Comparison of ENCODE assay signal across 9 cellular contexts in genomic region chr1:16613185-16614147, GRCh38. TPM values are rescaled to one million over a fixed set of nuclear protein-coding genes. Genes with fewer than 3 reads are reported as not detected.
DNase-seq lines count a peak whose midpoint lies in the region; ATAC-seq and TF ChIP-seq lines count a peak whose summit lies in the region.
"Had no signal": no experiment of that assay in that cellular context is flagged by ENCODE, and none has a peak within 500 bp of the region (broad histone marks: within the 10 kb centered on the region; RNA-seq: fewer than 3 reads in every experiment).

NBPF1 (minus strand) TSS chr1:16613564.

- CTCF ChIA-PET in activated CD4-positive, alpha-beta memory T cell treated with anti-CD3 and anti-CD28 coated beads, Interleukin-2, amount 10 ng/mL, durations not matched to agents 7 days and 5 days (lab: Charles Lee): interaction anchor here (1.2 to 2.0 kb wide), 4 partner anchors 7 to 96 kb away, joined by 3 to 17 read pairs (median 4); no protein-coding TSS in a partner anchor

- 0% methylated on average over 82 of the region's 82 CpGs for WGBS in ectodermal cell, 2 experiments
- 0% methylated on average over 82 of the region's 82 CpGs for WGBS in lower leg skin, 2 donors

- H3K36me3 Mint-ChIP-seq in CD14-positive monocyte: no peaks in the 10 kb centered on the region
- H3K36me3 Mint-ChIP-seq in activated CD4-positive, alpha-beta memory T cell treated with anti-CD3 and anti-CD28 coated beads, Interleukin-2, amount 10 ng/mL, durations not matched to agents 7 days and 5 days (ENCODE audit: low read depth): no peaks in the 10 kb centered on the region
- H3K36me3 Mint-ChIP-seq: activated naive CD8-positive, alpha-beta T cell had no signal

- ATAC-seq in GM19455 (IDR thresholded peaks at IDR 0.05; ENCODE audit: unreplicated experiment): peak; percentile 87
- peak; percentile 84 for ATAC-seq in HG03571 (IDR thresholded peaks at IDR 0.05; ENCODE audit: unreplicated experiment)

- peaks cover 27% of the 10 kb centered on the region for H3K4me1 ChIP-seq in ectodermal cell (ENCODE audit: control insufficient read depth, insufficient read depth, low read length)

- peak in 1 of 2 donors; percentile 79 for TF ChIP-seq POLR2A in lower leg skin (IDR thresholded peaks at IDR 0.05)

- H3K9me3 ChIP-seq in ectodermal cell (ENCODE audit: control insufficient read depth, low read length): no peaks in the 10 kb centered on the region

- no peaks in the 10 kb centered on the region for H3K27me3 Mint-ChIP-seq in CD14-positive monocyte (ENCODE audit: low read depth in 3 of 3)
- H3K27me3 Mint-ChIP-seq in activated CD4-positive, alpha-beta memory T cell treated with anti-CD3 and anti-CD28 coated beads, Interleukin-2, amount 10 ng/mL, durations not matched to agents 7 days and 5 days: no peaks in the 10 kb centered on the region
- H3K27me3 Mint-ChIP-seq: activated naive CD8-positive, alpha-beta T cell had no signal

- TF ChIP-seq CTCF in CD14-positive monocyte (IDR thresholded peaks at IDR 0.05) (no peak), lower leg skin (IDR thresholded peaks at IDR 0.05) (peak in 2 of 3 donors; percentile 45 to 92)

- H3K27ac ChIP-seq in ectodermal cell (ENCODE audit: insufficient read depth, low read depth, low read length, poor library complexity, severe bottlenecking): peak within 1 kb of the TSS; percentile 67

- DNase-seq in CD14-positive monocyte (ENCODE audit: low spot score) (peak; percentile 83), NCI-H748 treated with DMSO at 0.1 percent for 48 hours (lab: John Stamatoyannopoulos, UW) (peak; percentile 100), lower leg skin (ENCODE audit: low spot score in 2 of 2) (peak; percentile 96 to 100)
- DNase-seq in activated CD4-positive, alpha-beta memory T cell treated with anti-CD3 and anti-CD28 coated beads, Interleukin-2, amount 10 ng/mL, durations not matched to agents 7 days and 5 days: peak; percentile 76
- DNase-seq in stimulated activated CD4-positive, alpha-beta T cell treated with anti-CD3 and anti-CD28 coated beads, Interleukin-4, amount 100 ng/mL, for 24 hours: peak; percentile 97

- intact Hi-C loops in CD14-positive monocyte (cut with micrococcal nuclease) (no loop called here), lower leg skin (cut with DNase I; ENCODE audit: low total_unique reads) (loop anchor here (10.0 kb wide), 1 partner anchor 311 kb away; the partner anchor contains the start of gene CROCC)

- no peaks in the 10 kb centered on the region for H3K9me3 Mint-ChIP-seq in CD14-positive monocyte
- H3K9me3 Mint-ChIP-seq in activated CD4-positive, alpha-beta memory T cell treated with anti-CD3 and anti-CD28 coated beads, Interleukin-2, amount 10 ng/mL, durations not matched to agents 7 days and 5 days: no peaks in the 10 kb centered on the region

- H3K4me3 Mint-ChIP-seq in CD14-positive monocyte: no peak within 1 kb of the TSS
- H3K4me3 Mint-ChIP-seq in activated CD4-positive, alpha-beta memory T cell treated with anti-CD3 and anti-CD28 coated beads, Interleukin-2, amount 10 ng/mL, durations not matched to agents 7 days and 5 days: no peak within 1 kb of the TSS
- H3K4me3 Mint-ChIP-seq: activated naive CD8-positive, alpha-beta T cell had no signal

- peaks cover 40% of the 10 kb centered on the region for H3K27me3 ChIP-seq in ectodermal cell (ENCODE audit: control insufficient read depth, insufficient read depth, low read length, poor library complexity, severe bottlenecking)

- H3K4me1 Mint-ChIP-seq in CD14-positive monocyte: no peaks in the 10 kb centered on the region
- no peaks in the 10 kb centered on the region for H3K4me1 Mint-ChIP-seq in activated CD4-positive, alpha-beta memory T cell treated with anti-CD3 and anti-CD28 coated beads, Interleukin-2, amount 10 ng/mL, durations not matched to agents 7 days and 5 days

- peaks cover under 1% of the 10 kb centered on the region for H3K36me3 ChIP-seq in ectodermal cell (ENCODE audit: control insufficient read depth, insufficient read depth, low read length)

- H3K4me3 ChIP-seq in ectodermal cell (ENCODE audit: insufficient read depth, low read depth, low read length) (peak within 1 kb of the TSS; percentile 72), lower leg skin (ENCODE audit: low read depth, poor library complexity, severe bottlenecking) (peak within 1 kb of the TSS; percentile 74)

- H3K27ac Mint-ChIP-seq in CD14-positive monocyte: no peak within 1 kb of the TSS
- H3K27ac Mint-ChIP-seq in activated CD4-positive, alpha-beta memory T cell treated with anti-CD3 and anti-CD28 coated beads, Interleukin-2, amount 10 ng/mL, durations not matched to agents 7 days and 5 days: no peak within 1 kb of the TSS
- H3K27ac Mint-ChIP-seq: activated naive CD8-positive, alpha-beta T cell had no signal

- POLR2A ChIA-PET in activated CD4-positive, alpha-beta memory T cell treated with anti-CD3 and anti-CD28 coated beads, Interleukin-2, amount 10 ng/mL, durations not matched to agents 7 days and 5 days (lab: Charles Lee): interaction anchor here (0.8 to 2.4 kb wide), 3 partner anchors 9 to 292 kb away, joined by 3 to 7 read pairs (median 5); partner anchors contain the start of gene RNU1-1

RNA-seq across cellular contexts. Expression of gene NBPF1, which starts in this region (rescaled TPM):
- polyA plus RNA-seq in CD14-positive monocyte: 1 to 10 TPM; 2.6 to 4.3 TPM
- 1 to 10 TPM; 1.7 to 2.2 TPM for total RNA-seq in activated CD4-positive, alpha-beta memory T cell treated with anti-CD3 and anti-CD28 coated beads, Interleukin-2, amount 10 ng/mL, durations not matched to agents 7 days and 5 days
- polyA plus RNA-seq in ectodermal cell (2013, experiment 1 of 4): 33.5 TPM
- 38.9 TPM for polyA plus RNA-seq in ectodermal cell (2013, experiment 2 of 4)
- 31.8 TPM for polyA plus RNA-seq in ectodermal cell (2013, experiment 3 of 4)
- polyA plus RNA-seq in ectodermal cell (2013, experiment 4 of 4): 36.2 TPM
- total RNA-seq in lower leg skin: 10 to 100 TPM in 3 of 4 donors, 1 to 10 TPM in 1; 8.2 to 19.8 (median 14.7) TPM

Comparison
In these comparisons a context has a peak if more than half of its experiments do, and no peak if none do; other contexts are left out.
1. Peak in every context shown above with its lines: DNase-seq, ATAC-seq, H3K4me3 ChIP-seq and H3K27ac ChIP-seq.